In genomic region chr2:105689484-105689883, GRCh38 we compare ENCODE assay signal across 32 cellular contexts.
"Had no signal": no experiment of that assay in that cellular context is flagged by ENCODE, and none has a peak within 500 bp of the region (broad histone marks: within the 10 kb centered on the region; RNA-seq: fewer than 3 reads in every experiment).

No MANE protein-coding gene starts in this region.

- H3K27me3 Mint-ChIP-seq: activated CD8-positive, alpha-beta T cell treated with anti-CD3 and anti-CD28 coated beads for 36 hours; activated naive CD8-positive, alpha-beta T cell; activated T-helper 17 cell treated with anti-CD3 and anti-CD28 coated beads, Interleukin-2, amount 50 U/mL, for 72 hours had no signal

- H3K27me3 ChIP-seq: brain microvascular endothelial cell, esophagus squamous epithelium, gastroesophageal sphincter, heart right ventricle had no signal

- ATAC-seq: activated CD8-positive, alpha-beta T cell treated with anti-CD3 and anti-CD28 coated beads for 36 hours; activated T-cell treated with anti-CD3 and anti-CD28 coated beads, Interleukin-2, amount 50 U/mL, for 4 hours; activated T-helper 17 cell treated with anti-CD3 and anti-CD28 coated beads, Interleukin-2, amount 50 U/mL, for 72 hours; effector memory CD8-positive, alpha-beta T cell; gastroesophageal sphincter; heart right ventricle; WTC11 had no signal

- H3K9me3 ChIP-seq: esophagus squamous epithelium, gastroesophageal sphincter, heart right ventricle had no signal

- H3K4me3 Mint-ChIP-seq: activated CD8-positive, alpha-beta T cell treated with anti-CD3 and anti-CD28 coated beads for 36 hours; activated naive CD8-positive, alpha-beta T cell; activated T-cell treated with anti-CD3 and anti-CD28 coated beads, Interleukin-2, amount 50 U/mL, for 4 hours; activated T-helper 17 cell treated with anti-CD3 and anti-CD28 coated beads, Interleukin-2, amount 50 U/mL, for 72 hours; effector memory CD8-positive, alpha-beta T cell; WTC11 had no signal

- H3K27ac ChIP-seq: brain microvascular endothelial cell, epithelial cell of prostate, esophagus squamous epithelium, gastroesophageal sphincter, heart right ventricle, VCaP had no signal

- H3K36me3 ChIP-seq: brain microvascular endothelial cell, esophagus squamous epithelium, gastroesophageal sphincter, heart right ventricle had no signal

- DNase-seq: activated CD4-positive, alpha-beta T cell treated with anti-CD3 and anti-CD28 coated beads for 48 hours; activated CD4-positive, alpha-beta T cell treated with anti-CD3 and anti-CD28 coated beads, Interleukin-2, amount 50 U/mL, for 1 hour; activated CD4-positive, alpha-beta T cell treated with anti-CD3 and anti-CD28 coated beads, Interleukin-2, amount 50 U/mL, for 48 hours; activated CD8-positive, alpha-beta memory T cell treated with anti-CD3 and anti-CD28 coated beads for 24 hours; activated CD8-positive, alpha-beta T cell treated with anti-CD3 and anti-CD28 coated beads for 36 hours; activated effector memory CD4-positive, alpha-beta T cell treated with Interleukin-2 at 50 U/mL for 16 hours; activated gamma-delta T cell treated with Interleukin-2 at 50 U/mL for 16 hours; activated naive CD4-positive, alpha-beta T cell treated with anti-CD3 and anti-CD28 coated beads, Interleukin-2, amount 50 U/mL, for 16 hours; activated naive CD4-positive, alpha-beta T cell treated with Interleukin-2 at 50 U/mL for 16 hours; activated T-cell treated with anti-CD3 and anti-CD28 coated beads, Interleukin-2, amount 50 U/mL, for 4 hours; amniotic stem cell; anterior cingulate cortex; brain microvascular endothelial cell; caudate nucleus; cortex of kidney; dermis blood vessel endothelial cell; effector CD4-positive, alpha-beta T cell; effector memory CD8-positive, alpha-beta T cell; esophagus squamous epithelium; foreskin melanocyte; heart right ventricle; T-helper 2 cell had no signal

- H3K9me3 Mint-ChIP-seq: activated CD8-positive, alpha-beta T cell treated with anti-CD3 and anti-CD28 coated beads for 36 hours; activated T-cell treated with anti-CD3 and anti-CD28 coated beads, Interleukin-2, amount 50 U/mL, for 4 hours; activated T-helper 17 cell treated with anti-CD3 and anti-CD28 coated beads, Interleukin-2, amount 50 U/mL, for 72 hours; effector memory CD8-positive, alpha-beta T cell had no signal

- H3K36me3 Mint-ChIP-seq: activated naive CD8-positive, alpha-beta T cell; WTC11 had no signal

- H3K4me1 Mint-ChIP-seq: activated T-helper 17 cell treated with anti-CD3 and anti-CD28 coated beads, Interleukin-2, amount 50 U/mL, for 72 hours had no signal

- H3K27ac Mint-ChIP-seq: activated CD8-positive, alpha-beta T cell treated with anti-CD3 and anti-CD28 coated beads for 36 hours; activated naive CD8-positive, alpha-beta T cell; activated T-helper 17 cell treated with anti-CD3 and anti-CD28 coated beads, Interleukin-2, amount 50 U/mL, for 72 hours; effector memory CD8-positive, alpha-beta T cell; WTC11 had no signal

- H3K4me1 ChIP-seq: esophagus squamous epithelium, gastroesophageal sphincter had no signal

- H3K4me3 ChIP-seq: esophagus squamous epithelium, gastroesophageal sphincter, heart right ventricle had no signal

- FAIRE-seq: astrocyte, colon, endometrium, endothelial cell of umbilical vein had no signal
